ENCODE assay signal across 1 cellular context in the genomic region with DNA sequence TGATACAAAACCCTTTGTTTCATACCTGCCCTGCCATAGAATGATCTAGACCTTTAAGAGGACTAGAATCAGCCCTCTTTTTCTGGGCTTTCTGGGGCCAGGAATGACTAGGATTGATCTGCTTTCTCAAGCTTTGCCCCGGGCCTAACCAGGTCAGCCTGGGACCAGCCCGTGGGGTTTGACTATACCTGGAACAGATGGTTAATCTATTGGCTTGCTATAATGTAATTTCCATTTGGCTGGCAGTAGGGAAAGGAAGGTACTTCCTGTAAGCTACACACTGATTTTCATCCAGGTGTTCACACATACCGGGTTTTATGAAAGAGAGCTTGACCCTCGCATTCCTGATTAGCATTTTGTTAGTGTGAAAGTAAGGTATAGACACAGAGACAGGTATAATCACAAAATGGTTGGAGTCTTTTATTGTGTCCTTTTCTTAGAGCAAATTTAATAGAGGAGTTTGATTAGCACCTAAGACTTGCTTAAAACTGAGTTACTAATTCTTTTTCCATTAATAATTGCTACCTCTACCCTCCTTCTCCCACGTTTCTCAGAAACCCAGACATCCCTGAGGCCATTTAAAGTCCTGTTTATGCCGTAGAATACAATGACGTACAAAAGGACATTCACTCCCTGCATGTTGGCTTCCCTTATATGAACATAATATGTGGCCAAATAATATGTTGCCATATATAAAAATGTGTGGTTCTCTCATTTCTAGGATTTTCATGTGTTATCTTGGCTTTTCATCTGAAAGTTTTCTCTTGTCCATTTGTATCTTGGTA.
TF ChIP-seq lines count a peak whose summit lies in the region.

No MANE protein-coding gene starts in this region.

TF ChIP-seq in SK-N-SH, 30 proteins besides CTCF, POLR2A, EP300 and RAD21:
- TF ChIP-seq, protein P1, sequence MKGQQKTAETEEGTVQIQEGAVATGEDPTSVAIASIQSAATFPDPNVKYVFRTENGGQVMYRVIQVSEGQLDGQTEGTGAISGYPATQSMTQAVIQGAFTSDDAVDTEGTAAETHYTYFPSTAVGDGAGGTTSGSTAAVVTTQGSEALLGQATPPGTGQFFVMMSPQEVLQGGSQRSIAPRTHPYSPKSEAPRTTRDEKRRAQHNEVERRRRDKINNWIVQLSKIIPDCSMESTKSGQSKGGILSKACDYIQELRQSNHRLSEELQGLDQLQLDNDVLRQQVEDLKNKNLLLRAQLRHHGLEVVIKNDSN (IDR thresholded peaks at IDR 0.05; ENCODE audit: borderline replicate concordance, low read depth), result no peak
- TF ChIP-seq TCF12 (IDR thresholded peaks at IDR 0.05) (no peak), TEAD4 (IDR thresholded peaks at IDR 0.05; ENCODE audit: borderline replicate concordance, insufficient read depth) (no peak)
